In genomic region chr19:49874503-49875157, GRCh38 we compare ENCODE assay signal across 1 cellular context.
TF ChIP-seq lines count a peak whose summit lies in the region.

No MANE protein-coding gene starts in this region.

TF ChIP-seq in HEK293, 187 proteins besides CTCF, POLR2A, EP300 and RAD21 (continued from another document):
- TF ChIP-seq ZSCAN18 (tag by site-specific recombination; IDR thresholded peaks at IDR 0.05): no peak
- TF ChIP-seq ZNF362 (tag by site-specific recombination; IDR thresholded peaks at IDR 0.05): no peak
- peak; percentile 86 for TF ChIP-seq ZNF664 (tag by site-specific recombination; IDR thresholded peaks at IDR 0.05)
- TF ChIP-seq EGR2 (tag by site-specific recombination; IDR thresholded peaks at IDR 0.05; ENCODE audit: low read depth): no peak
- peak; percentile 59; the same call in 1 of the 2 replicates for TF ChIP-seq ZSCAN16 (tag by site-specific recombination; IDR thresholded peaks at IDR 0.05)
- no peak for TF ChIP-seq ZNF335 (tag by site-specific recombination; conservative IDR thresholded peaks at IDR 0.05)
- TF ChIP-seq ZNF580 (tag by site-specific recombination; IDR thresholded peaks at IDR 0.05): no peak
- peak; percentile 89; the same call in 1 of the 2 replicates for TF ChIP-seq ZNF768 (tag by site-specific recombination; IDR thresholded peaks at IDR 0.05)
